8 cellular contexts compared by ENCODE assay signal in genomic region chr16:75648265-75649076, GRCh38. TPM values are rescaled to one million over a fixed set of nuclear protein-coding genes. Genes with fewer than 3 reads are reported as not detected.
DNase-seq lines count a peak whose midpoint lies in the region; ATAC-seq and TF ChIP-seq lines count a peak whose summit lies in the region.

No MANE protein-coding gene starts in this region.

- H3K4me3 Mint-ChIP-seq in natural killer cell, result peak overlapping the region; percentile 100

- peaks cover 7% of the 10 kb centered on the region for H3K36me3 Mint-ChIP-seq in natural killer cell

- H3K36me3 ChIP-seq in Peyer's patch, result peaks cover 0 to 8% (median 0%) of the 10 kb centered on the region in 3 donors

- H3K4me3 ChIP-seq in Peyer's patch, result peak overlapping the region; percentile 71 to 94 (median 92)
- H3K4me3 ChIP-seq in fibroblast of mammary gland (ENCODE audit: control insufficient read depth, low read depth, low read length), result peak overlapping the region; percentile 78

- H3K4me1 ChIP-seq in Peyer's patch, result peaks cover 0 to 50% (median 19%) of the 10 kb centered on the region in 4 donors

- no peaks in the 10 kb centered on the region for H3K9me3 ChIP-seq in Peyer's patch

- no peaks in the 10 kb centered on the region for H3K27me3 Mint-ChIP-seq in natural killer cell (ENCODE audit: low read depth in 2 of 2)

- H3K27me3 ChIP-seq in Peyer's patch, result no peaks in the 10 kb centered on the region

- intact Hi-C loops in natural killer cell (cut with micrococcal nuclease), result loop anchor here (1.0 kb wide), 1 partner anchor 82 kb away; the partner anchor contains the start of gene GABARAPL2

- H3K4me1 Mint-ChIP-seq in natural killer cell, result peaks cover 66 to 67% of the 10 kb centered on the region in 2 donors

- peak overlapping the region; percentile 91 to 97 (median 96) for H3K27ac ChIP-seq in Peyer's patch

- H3K9me3 Mint-ChIP-seq in natural killer cell, result no peaks in the 10 kb centered on the region

- peak; percentile 31 for ATAC-seq in GM21526 (IDR thresholded peaks at IDR 0.05; ENCODE audit: low FRiP score, unreplicated experiment)
- ATAC-seq in natural killer cell, result peak; percentile 44 to 64 (median 48)

- peak; percentile 16 for DNase-seq in DMS153 (lab: John Stamatoyannopoulos, UW)
- peak; percentile 54 for DNase-seq in HuH-7.5 (ENCODE audit: low spot score)
- peak; percentile 89 to 95 (median 90) for DNase-seq in Peyer's patch
- peak; percentile 73 to 82 for DNase-seq in activated T-helper 1 cell treated with anti-CD3 and anti-CD28 coated beads, Interleukin-2, amount 50 U/mL, for 16 hours (ENCODE audit: low read depth in 1 of 2, low spot score in 1 of 2)
- peak; percentile 68 for DNase-seq in fibroblast of mammary gland (ENCODE audit: low read depth)
- DNase-seq in natural killer cell, result peak; percentile 88
- peak; percentile 76 to 88 (median 82) for DNase-seq in stimulated activated naive CD4-positive, alpha-beta T cell (lab: John Stamatoyannopoulos, UW)

- H3K27ac Mint-ChIP-seq in natural killer cell, result peak overlapping the region; percentile 99

- TF ChIP-seq POLR2A in Peyer's patch (IDR thresholded peaks at IDR 0.05), result no peak

- TF ChIP-seq CTCF in Peyer's patch (IDR thresholded peaks at IDR 0.05) (no peak), fibroblast of mammary gland (conservative IDR thresholded peaks at IDR 0.05; ENCODE audit: control insufficient read depth, insufficient read depth, low read depth, low read length) (no peak), natural killer cell (IDR thresholded peaks at IDR 0.05) (no peak)

RNA-seq across cellular contexts. Expression of gene TERF2IP, which starts 0.9 kb away (rescaled TPM):
- total RNA-seq in Peyer's patch (10 to 100 TPM; 28.9 to 31.0 (median 30.8) TPM), natural killer cell (100 to 1,000 TPM; 104 to 125 (median 116) TPM)

RNA-seq across cellular contexts. Expression of gene KARS1, which starts 1.0 kb away (rescaled TPM):
- total RNA-seq in Peyer's patch (10 to 100 TPM; 71.3 to 87.5 (median 82.7) TPM), natural killer cell (100 to 1,000 TPM; 102 to 123 (median 114) TPM)

RNA-seq across cellular contexts. Expression of gene ADAT1, which starts 25.4 kb away (rescaled TPM):
- total RNA-seq in Peyer's patch (10 to 100 TPM; 39.2 to 74.1 (median 66.6) TPM), natural killer cell (10 to 100 TPM; 63.5 to 65.2 (median 64.8) TPM)

RNA-seq across cellular contexts. Expression of gene CPHXL2, which starts 28.3 kb away (rescaled TPM):
- total RNA-seq in Peyer's patch (not detected), natural killer cell (not detected)

RNA-seq across cellular contexts. Expression of gene DUXB, which starts 52.8 kb away (rescaled TPM):
- total RNA-seq in Peyer's patch (not detected), natural killer cell (not detected)

Comparison
In these comparisons a context has a peak if more than half of its experiments do, and no peak if none do; other contexts are left out.
1. Peak in every context shown above with its lines: DNase-seq, ATAC-seq, H3K4me3 ChIP-seq and H3K27ac ChIP-seq.
2. DNase-seq: peak in every context shown above with its lines; median percentile 90 in Peyer's patch; 88 in natural killer cell; 82 in stimulated activated naive CD4-positive, alpha-beta T cell; 78 in activated T-helper 1 cell treated with anti-CD3 and anti-CD28 coated beads, Interleukin-2, amount 50 U/mL, for 16 hours; 68 in fibroblast of mammary gland; 54 in HuH-7.5; 16 in DMS153.